Comparison of ENCODE assay signal across 25 cellular contexts in genomic region chrX:40016702-40017101, GRCh38.
"Had no signal": no experiment of that assay in that cellular context is flagged by ENCODE, and none has a peak within 500 bp of the region (broad histone marks: within the 10 kb centered on the region; RNA-seq: fewer than 3 reads in every experiment).

No MANE protein-coding gene starts in this region.

- DNase-seq: activated B cell treated with CpG ODN at 0.5 μM for 24 hours; activated CD4-positive, alpha-beta memory T cell treated with anti-CD3 and anti-CD28 coated beads, Interleukin-2, amount 10 ng/mL, durations not matched to agents 7 days and 5 days; activated CD4-positive, alpha-beta T cell treated with anti-CD3 and anti-CD28 coated beads for 1 hour; activated CD4-positive, alpha-beta T cell treated with anti-CD3 and anti-CD28 coated beads, Interleukin-2, amount 10 ng/mL, durations not matched to agents 7 days and 5 days; activated CD8-positive, alpha-beta memory T cell treated with anti-CD3 and anti-CD28 coated beads, Interleukin-2, amount 50 U/mL, for 48 hours; activated effector memory CD4-positive, alpha-beta T cell treated with Interleukin-2 at 50 U/mL for 16 hours; activated naive CD4-positive, alpha-beta T cell; activated T-cell treated with anti-CD3 and anti-CD28 coated beads, Interleukin-2, amount 50 U/mL, for 1 hour; cerebellar nuclear complex; colonic mucosa; dermis blood vessel endothelial cell; NCI-H1105; NCI-H1436; NCI-H1694 treated with DMSO at 0.1 percent for 48 hours; NCI-H2029 treated with DMSO at 0.1 percent for 48 hours; NCI-H345; NCI-H510A; NCI-H526 treated with DMSO at 0.1 percent for 48 hours; NK-92 treated with Interleukin-12 subunit alpha and Interleukin-12 subunit beta, amount 100 ng/mL, for 24 hours; OCI-M1; RPMI8226 had no signal

- H3K4me3 Mint-ChIP-seq: activated B cell treated with CpG ODN at 0.5 μM for 24 hours; activated CD4-positive, alpha-beta memory T cell treated with anti-CD3 and anti-CD28 coated beads, Interleukin-2, amount 10 ng/mL, durations not matched to agents 7 days and 5 days; activated CD4-positive, alpha-beta T cell treated with anti-CD3 and anti-CD28 coated beads, Interleukin-2, amount 10 ng/mL, durations not matched to agents 7 days and 5 days; activated naive CD8-positive, alpha-beta T cell; T-helper 1 cell treated with Interleukin-12 subunit alpha and Interleukin-12 subunit beta and Interleukin-4 antibody, amounts not matched to agents 30 μg/mL and 1 μg/mL, for 36 hours had no signal

- H3K27ac Mint-ChIP-seq: activated B cell treated with CpG ODN at 0.5 μM for 24 hours; activated CD4-positive, alpha-beta memory T cell treated with anti-CD3 and anti-CD28 coated beads, Interleukin-2, amount 10 ng/mL, durations not matched to agents 7 days and 5 days; activated CD4-positive, alpha-beta T cell treated with anti-CD3 and anti-CD28 coated beads, Interleukin-2, amount 10 ng/mL, durations not matched to agents 7 days and 5 days; activated naive CD8-positive, alpha-beta T cell; T-helper 1 cell treated with Interleukin-12 subunit alpha and Interleukin-12 subunit beta and Interleukin-4 antibody, amounts not matched to agents 30 μg/mL and 1 μg/mL, for 36 hours had no signal

- H3K4me1 ChIP-seq: colonic mucosa had no signal

- H3K9me3 ChIP-seq: colonic mucosa had no signal

- H3K27ac ChIP-seq: colonic mucosa had no signal

- H3K36me3 ChIP-seq: colonic mucosa had no signal

- ATAC-seq: Panc1, Right ventricle myocardium inferior had no signal

- H3K36me3 Mint-ChIP-seq: activated naive CD8-positive, alpha-beta T cell had no signal

- H3K9me3 Mint-ChIP-seq: activated B cell treated with CpG ODN at 0.5 μM for 24 hours; activated CD4-positive, alpha-beta memory T cell treated with anti-CD3 and anti-CD28 coated beads, Interleukin-2, amount 10 ng/mL, durations not matched to agents 7 days and 5 days had no signal

- H3K27me3 Mint-ChIP-seq: activated B cell treated with CpG ODN at 0.5 μM for 24 hours; activated naive CD8-positive, alpha-beta T cell had no signal

- H3K4me3 ChIP-seq: colonic mucosa had no signal
